Comparison of ENCODE assay signal across 29 cellular contexts in the genomic region with DNA sequence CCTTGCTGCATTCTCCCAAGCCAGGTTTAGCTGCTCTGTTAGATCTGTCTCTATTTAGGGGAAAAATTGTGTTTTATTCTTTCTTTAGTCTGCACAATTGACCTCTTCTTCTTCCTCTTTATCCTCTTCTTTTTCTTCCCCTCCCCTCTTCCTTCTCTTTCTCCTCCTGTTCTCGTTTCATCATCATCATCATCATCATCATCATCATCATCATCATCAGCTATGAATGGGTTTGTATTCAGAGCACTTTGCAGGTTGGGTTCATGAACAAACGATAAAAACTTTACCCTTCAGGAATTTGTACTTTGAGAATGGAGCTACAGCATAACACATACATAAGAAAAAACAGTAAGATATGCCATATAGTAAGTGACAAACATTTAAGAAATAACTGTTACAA.
"Had no signal": no experiment of that assay in that cellular context is flagged by ENCODE, and none has a peak within 500 bp of the region (broad histone marks: within the 10 kb centered on the region; RNA-seq: fewer than 3 reads in every experiment).

No MANE protein-coding gene starts in this region.

- H3K36me3 Mint-ChIP-seq: stimulated activated effector memory CD8-positive, alpha-beta T cell treated with anti-CD3 and anti-CD28 coated beads, Interleukin-12 subunit alpha, Interleukin-12 subunit beta, amount 100 ng/mL, for 72 hours; stimulated activated memory B cell treated with anti-CD40 and anti-IgM and Interleukin-4, amounts not matched to agents 10 μg/mL and 1 μg/mL and 100 μg/mL, for 72 hours; stimulated activated naive B cell treated with anti-CD40 and anti-IgM and Interleukin-4, amounts not matched to agents 10 μg/mL and 1 μg/mL and 100 μg/mL, for 72 hours; type B pancreatic cell had no signal

- ATAC-seq: stimulated activated effector memory CD8-positive, alpha-beta T cell treated with anti-CD3 and anti-CD28 coated beads, Interleukin-12 subunit alpha, Interleukin-12 subunit beta, amount 100 ng/mL, for 72 hours; stimulated activated memory B cell treated with anti-CD40 and anti-IgM and Interleukin-4, amounts not matched to agents 10 μg/mL and 1 μg/mL and 100 μg/mL, for 72 hours; stimulated activated naive B cell treated with anti-CD40 and anti-IgM and Interleukin-4, amounts not matched to agents 10 μg/mL and 1 μg/mL and 100 μg/mL, for 72 hours; stimulated activated naive CD8-positive, alpha-beta T cell treated with anti-CD3 and anti-CD28 coated beads, Interleukin-15, amount 100 ng/mL, for 72 hours; stimulated activated naive CD8-positive, alpha-beta T cell treated with anti-CD3 and anti-CD28 coated beads, Interleukin-15, Interleukin-2, amounts not matched to agents 100 U/mL and 50 U/mL, for 24 hours; upper lobe of right lung had no signal

- FAIRE-seq: urothelium cell line had no signal

- H3K27me3 Mint-ChIP-seq: stimulated activated memory B cell treated with anti-CD40 and anti-IgM and Interleukin-4, amounts not matched to agents 10 μg/mL and 1 μg/mL and 100 μg/mL, for 72 hours; stimulated activated naive B cell treated with anti-CD40 and anti-IgM and Interleukin-4, amounts not matched to agents 10 μg/mL and 1 μg/mL and 100 μg/mL, for 72 hours; stimulated activated naive CD8-positive, alpha-beta T cell treated with anti-CD3 and anti-CD28 coated beads, Interleukin-15, amount 100 ng/mL, for 72 hours; stimulated activated naive CD8-positive, alpha-beta T cell treated with anti-CD3 and anti-CD28 coated beads, Interleukin-15, Interleukin-2, amounts not matched to agents 100 ng/mL and 50 ng/mL, for 24 hours; type B pancreatic cell had no signal

- H3K36me3 ChIP-seq: stomach, suprapubic skin, thoracic aorta, thyroid gland, tibial artery, tibial nerve, transverse colon, upper lobe of left lung, upper lobe of right lung, uterus, vagina had no signal

- DNase-seq: stimulated activated CD4-positive, alpha-beta T cell treated with anti-CD3 and anti-CD28 coated beads, Interleukin-2, amount 100 ng/mL, for 48 hours; stimulated activated CD4-positive, alpha-beta T cell treated with anti-CD3 and anti-CD28 coated beads, Interleukin-4, amount 100 ng/mL, for 1 hour; stimulated activated CD4-positive, alpha-beta T cell treated with anti-CD3 and anti-CD28 coated beads, Interleukin-4, amount 100 ng/mL, for 24 hours; stimulated activated CD4-positive, alpha-beta T cell treated with anti-CD3 and anti-CD28 coated beads, Interleukin-4, amount 100 ng/mL, for 4 hours; stimulated activated CD8-positive, alpha-beta memory T cell treated with anti-CD3 and anti-CD28 coated beads, Interleukin-4, amount 100 ng/mL, for 48 hours; stimulated activated naive B cell treated with anti-CD40 and anti-IgM and Interleukin-4, amounts not matched to agents 10 μg/mL and 1 μg/mL and 100 μg/mL, for 72 hours; stimulated activated naive CD4-positive, alpha-beta T cell; stimulated activated naive CD4-positive, alpha-beta T cell treated with Interleukin-2 at 50 U/mL for 16 hours; stimulated activated naive CD8-positive, alpha-beta T cell treated with anti-CD3 and anti-CD28 coated beads, Interleukin-15, amount 100 ng/mL, for 72 hours; stimulated activated naive CD8-positive, alpha-beta T cell treated with anti-CD3 and anti-CD28 coated beads, Interleukin-15, Interleukin-2, amounts not matched to agents 100 U/mL and 50 U/mL, for 24 hours; stomach; substantia nigra; testis; thyroid gland; tibial artery; transverse colon; trophoblast cell; upper lobe of left lung; upper lobe of right lung; uterus had no signal

- H3K4me3 ChIP-seq: stomach, suprapubic skin, testis, thoracic aorta, thyroid gland, tibial artery, tibial nerve, transverse colon, upper lobe of left lung, upper lobe of right lung, uterus, vagina had no signal

- H3K9me3 ChIP-seq: stomach, suprapubic skin, testis, thoracic aorta, thyroid gland, tibial artery, tibial nerve, transverse colon, upper lobe of left lung, upper lobe of right lung, uterus, vagina had no signal

- H3K27ac Mint-ChIP-seq: stimulated activated effector memory CD8-positive, alpha-beta T cell treated with anti-CD3 and anti-CD28 coated beads, Interleukin-12 subunit alpha, Interleukin-12 subunit beta, amount 100 ng/mL, for 72 hours; stimulated activated memory B cell treated with anti-CD40 and anti-IgM and Interleukin-4, amounts not matched to agents 10 μg/mL and 1 μg/mL and 100 μg/mL, for 72 hours; stimulated activated naive B cell treated with anti-CD40 and anti-IgM and Interleukin-4, amounts not matched to agents 10 μg/mL and 1 μg/mL and 100 μg/mL, for 72 hours; stimulated activated naive CD8-positive, alpha-beta T cell treated with anti-CD3 and anti-CD28 coated beads, Interleukin-15, amount 100 ng/mL, for 72 hours; stimulated activated naive CD8-positive, alpha-beta T cell treated with anti-CD3 and anti-CD28 coated beads, Interleukin-15, Interleukin-2, amounts not matched to agents 100 ng/mL and 50 ng/mL, for 24 hours; type B pancreatic cell had no signal

- H3K4me1 Mint-ChIP-seq: stimulated activated effector memory CD8-positive, alpha-beta T cell treated with anti-CD3 and anti-CD28 coated beads, Interleukin-12 subunit alpha, Interleukin-12 subunit beta, amount 100 ng/mL, for 72 hours; stimulated activated memory B cell treated with anti-CD40 and anti-IgM and Interleukin-4, amounts not matched to agents 10 μg/mL and 1 μg/mL and 100 μg/mL, for 72 hours; stimulated activated naive B cell treated with anti-CD40 and anti-IgM and Interleukin-4, amounts not matched to agents 10 μg/mL and 1 μg/mL and 100 μg/mL, for 72 hours; stimulated activated naive CD8-positive, alpha-beta T cell treated with anti-CD3 and anti-CD28 coated beads, Interleukin-15, amount 100 ng/mL, for 72 hours had no signal

- H3K27ac ChIP-seq: stomach, suprapubic skin, testis, thoracic aorta, thyroid gland, tibial artery, tibial nerve, transverse colon, upper lobe of left lung, upper lobe of right lung, uterus, vagina had no signal

- H3K27me3 ChIP-seq: stomach, suprapubic skin, testis, thyroid gland, tibial artery, tibial nerve, transverse colon, upper lobe of left lung, upper lobe of right lung, uterus, vagina had no signal

- H3K4me1 ChIP-seq: stomach, suprapubic skin, testis, thyroid gland, tibial artery, tibial nerve, transverse colon, upper lobe of left lung, upper lobe of right lung, uterus, vagina had no signal

- H3K9me3 Mint-ChIP-seq: stimulated activated memory B cell treated with anti-CD40 and anti-IgM and Interleukin-4, amounts not matched to agents 10 μg/mL and 1 μg/mL and 100 μg/mL, for 72 hours; stimulated activated naive CD8-positive, alpha-beta T cell treated with anti-CD3 and anti-CD28 coated beads, Interleukin-15, amount 100 ng/mL, for 72 hours; stimulated activated naive CD8-positive, alpha-beta T cell treated with anti-CD3 and anti-CD28 coated beads, Interleukin-15, Interleukin-2, amounts not matched to agents 100 ng/mL and 50 ng/mL, for 24 hours; type B pancreatic cell had no signal

- H3K4me3 Mint-ChIP-seq: stimulated activated effector memory CD8-positive, alpha-beta T cell treated with anti-CD3 and anti-CD28 coated beads, Interleukin-12 subunit alpha, Interleukin-12 subunit beta, amount 100 ng/mL, for 72 hours; stimulated activated memory B cell treated with anti-CD40 and anti-IgM and Interleukin-4, amounts not matched to agents 10 μg/mL and 1 μg/mL and 100 μg/mL, for 72 hours; stimulated activated naive B cell treated with anti-CD40 and anti-IgM and Interleukin-4, amounts not matched to agents 10 μg/mL and 1 μg/mL and 100 μg/mL, for 72 hours; stimulated activated naive CD8-positive, alpha-beta T cell treated with anti-CD3 and anti-CD28 coated beads, Interleukin-15, amount 100 ng/mL, for 72 hours; stimulated activated naive CD8-positive, alpha-beta T cell treated with anti-CD3 and anti-CD28 coated beads, Interleukin-15, Interleukin-2, amounts not matched to agents 100 ng/mL and 50 ng/mL, for 24 hours; type B pancreatic cell had no signal
